17 cellular contexts compared by ENCODE assay signal in the genomic region with DNA sequence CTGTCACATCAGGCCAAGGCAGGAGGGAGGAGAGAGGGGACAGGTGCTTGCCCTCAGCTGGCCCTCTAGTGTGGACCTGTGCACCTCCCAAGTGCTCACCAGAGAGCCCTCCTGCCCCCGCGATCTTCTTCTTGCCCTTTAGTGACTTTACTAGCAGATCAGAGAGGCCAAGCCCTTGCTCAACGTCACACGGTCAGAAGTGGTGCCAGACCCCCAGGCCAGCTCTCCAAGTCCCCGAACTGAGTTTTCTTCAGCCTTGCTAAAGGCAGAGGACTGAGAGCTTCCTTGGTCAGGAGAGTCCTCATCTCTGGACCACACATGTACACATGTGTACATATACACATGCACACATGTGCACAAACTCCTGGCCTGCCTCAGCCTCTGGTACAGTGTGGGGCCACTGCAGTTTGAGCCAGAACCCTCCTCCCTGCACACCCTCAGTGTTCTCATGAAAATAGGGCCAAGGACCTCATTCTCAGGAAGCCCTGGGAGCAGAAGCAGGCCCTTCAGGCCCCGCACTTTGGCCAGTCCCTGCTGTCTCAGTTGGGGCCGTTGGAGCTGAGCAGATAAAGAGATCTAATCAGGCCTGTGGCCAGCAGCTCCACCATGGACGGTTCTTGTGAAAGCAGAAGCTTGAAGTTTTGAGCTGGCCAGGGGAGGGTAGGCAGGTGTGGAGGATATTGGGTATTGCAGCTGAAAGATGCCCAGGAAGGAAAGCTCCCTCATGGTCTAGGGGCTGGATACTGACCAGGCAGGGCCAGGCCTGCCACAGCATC. TPM values are rescaled to one million over a fixed set of nuclear protein-coding genes. Genes with fewer than 3 reads are reported as not detected.
"Had no signal": no experiment of that assay in that cellular context is flagged by ENCODE, and none has a peak within 500 bp of the region (broad histone marks: within the 10 kb centered on the region; RNA-seq: fewer than 3 reads in every experiment).

No MANE protein-coding gene starts in this region.

- H3K9me3 ChIP-seq: ascending aorta, esophagus squamous epithelium, upper lobe of left lung had no signal

- DNase-seq: activated gamma-delta T cell treated with Interleukin-2 at 50 U/mL for 16 hours; activated naive CD8-positive, alpha-beta T cell treated with anti-CD3 and anti-CD28 coated beads, Interleukin-2, amount 10 ng/mL, durations not matched to agents 7 days and 5 days; activated T-cell treated with anti-CD3 and anti-CD28 coated beads, Interleukin-2, amount 50 U/mL, for 48 hours; dorsolateral prefrontal cortex; esophagus squamous epithelium; left colon; natural killer cell; stimulated activated CD4-positive, alpha-beta T cell treated with anti-CD3 and anti-CD28 coated beads, Interleukin-12 subunit alpha, Interleukin-12 subunit beta, amount 100 ng/mL, for 4 hours; stimulated activated naive CD4-positive, alpha-beta T cell; substantia nigra; upper lobe of left lung had no signal

- H3K4me1 ChIP-seq: ascending aorta had no signal

- H3K4me3 ChIP-seq: ascending aorta, dorsolateral prefrontal cortex, esophagus squamous epithelium, upper lobe of left lung had no signal

- H3K27me3 ChIP-seq: ascending aorta, upper lobe of left lung had no signal

- H3K4me3 Mint-ChIP-seq: activated naive CD8-positive, alpha-beta T cell treated with anti-CD3 and anti-CD28 coated beads, Interleukin-2, amount 10 ng/mL, durations not matched to agents 7 days and 5 days; natural killer cell; T-helper 1 cell treated with Interleukin-12 subunit alpha and Interleukin-12 subunit beta and Interleukin-4 antibody, amounts not matched to agents 30 μg/mL and 1 μg/mL, for 36 hours had no signal

- H3K27ac Mint-ChIP-seq: activated naive CD8-positive, alpha-beta T cell treated with anti-CD3 and anti-CD28 coated beads, Interleukin-2, amount 10 ng/mL, durations not matched to agents 7 days and 5 days; natural killer cell; T-helper 1 cell treated with Interleukin-12 subunit alpha and Interleukin-12 subunit beta and Interleukin-4 antibody, amounts not matched to agents 30 μg/mL and 1 μg/mL, for 36 hours had no signal

- H3K36me3 Mint-ChIP-seq: activated naive CD8-positive, alpha-beta T cell treated with anti-CD3 and anti-CD28 coated beads, Interleukin-2, amount 10 ng/mL, durations not matched to agents 7 days and 5 days; natural killer cell had no signal

- H3K27ac ChIP-seq: ascending aorta, dorsolateral prefrontal cortex, esophagus squamous epithelium, upper lobe of left lung had no signal

- H3K36me3 ChIP-seq: ascending aorta, esophagus squamous epithelium, upper lobe of left lung had no signal

- ATAC-seq: left colon had no signal

- H3K9me3 Mint-ChIP-seq: activated naive CD8-positive, alpha-beta T cell treated with anti-CD3 and anti-CD28 coated beads, Interleukin-2, amount 10 ng/mL, durations not matched to agents 7 days and 5 days; natural killer cell; T-helper 1 cell treated with Interleukin-12 subunit alpha and Interleukin-12 subunit beta and Interleukin-4 antibody, amounts not matched to agents 30 μg/mL and 1 μg/mL, for 36 hours had no signal

RNA-seq across cellular contexts. Expression of a gene that starts 7.4 kb away (rescaled TPM):
- total RNA-seq: activated naive CD8-positive, alpha-beta T cell treated with anti-CD3 and anti-CD28 coated beads, Interleukin-2, amount 10 ng/mL, durations not matched to agents 7 days and 5 days; ascending aorta; bronchial epithelial cell; dorsolateral prefrontal cortex; esophagus squamous epithelium; left colon; lung microvascular endothelial cell; natural killer cell; osteoblast had no signal

RNA-seq across cellular contexts. Expression of a gene that starts 18.4 kb away (rescaled TPM):
- total RNA-seq: activated naive CD8-positive, alpha-beta T cell treated with anti-CD3 and anti-CD28 coated beads, Interleukin-2, amount 10 ng/mL, durations not matched to agents 7 days and 5 days; ascending aorta; bronchial epithelial cell; dorsolateral prefrontal cortex; esophagus squamous epithelium; left colon; lung microvascular endothelial cell; mononuclear cell; natural killer cell; osteoblast; upper lobe of left lung had no signal

RNA-seq across cellular contexts. Expression of a gene that starts 37.0 kb away (rescaled TPM):
- total RNA-seq: ascending aorta, bronchial epithelial cell, esophagus squamous epithelium, left colon, lung microvascular endothelial cell, osteoblast, upper lobe of left lung had no signal

RNA-seq across cellular contexts. Expression of a gene that starts 53.2 kb away (rescaled TPM):
- total RNA-seq: activated naive CD8-positive, alpha-beta T cell treated with anti-CD3 and anti-CD28 coated beads, Interleukin-2, amount 10 ng/mL, durations not matched to agents 7 days and 5 days; ascending aorta; bronchial epithelial cell; left colon; lung microvascular endothelial cell; mononuclear cell; natural killer cell; osteoblast; upper lobe of left lung had no signal
